ENCODE assay signal across 22 cellular contexts in genomic region chr7:31815796-31816195, GRCh38.
"Had no signal": no experiment of that assay in that cellular context is flagged by ENCODE, and none has a peak within 500 bp of the region (broad histone marks: within the 10 kb centered on the region; RNA-seq: fewer than 3 reads in every experiment).

No MANE protein-coding gene starts in this region.

- H3K27me3 Mint-ChIP-seq: activated naive CD4-positive, alpha-beta T cell treated with anti-CD3 and anti-CD28 coated beads, Interleukin-2, amount 50 U/mL, for 24 hours; T-helper 17 cell had no signal

- H3K4me1 Mint-ChIP-seq: activated naive CD4-positive, alpha-beta T cell treated with anti-CD3 and anti-CD28 coated beads, Interleukin-2, amount 50 U/mL, for 24 hours; nephron; stimulated activated effector memory CD8-positive, alpha-beta T cell treated with anti-CD3 and anti-CD28 coated beads, Interleukin-12 subunit alpha, Interleukin-12 subunit beta, amount 100 ng/mL, for 72 hours; T-helper 17 cell had no signal

- H3K36me3 ChIP-seq: adrenal gland, upper lobe of right lung had no signal

- H3K9me3 Mint-ChIP-seq: nephron had no signal

- H3K4me1 ChIP-seq: adrenal gland, body of pancreas had no signal

- H3K27ac Mint-ChIP-seq: activated naive CD4-positive, alpha-beta T cell treated with anti-CD3 and anti-CD28 coated beads, Interleukin-2, amount 50 U/mL, for 24 hours; nephron; stimulated activated effector memory CD8-positive, alpha-beta T cell treated with anti-CD3 and anti-CD28 coated beads, Interleukin-12 subunit alpha, Interleukin-12 subunit beta, amount 100 ng/mL, for 72 hours; T-helper 17 cell had no signal

- H3K9me3 ChIP-seq: adrenal gland, body of pancreas, upper lobe of right lung had no signal

- ATAC-seq: body of pancreas; left lobe of liver; sciatic nerve; stimulated activated effector memory CD8-positive, alpha-beta T cell treated with anti-CD3 and anti-CD28 coated beads, Interleukin-12 subunit alpha, Interleukin-12 subunit beta, amount 100 ng/mL, for 72 hours; T-helper 17 cell; upper lobe of right lung had no signal

- H3K4me3 ChIP-seq: adrenal gland, body of pancreas, lung, smooth muscle cell, upper lobe of right lung had no signal

- H3K4me3 Mint-ChIP-seq: activated naive CD4-positive, alpha-beta T cell treated with anti-CD3 and anti-CD28 coated beads, Interleukin-2, amount 50 U/mL, for 24 hours; nephron; stimulated activated effector memory CD8-positive, alpha-beta T cell treated with anti-CD3 and anti-CD28 coated beads, Interleukin-12 subunit alpha, Interleukin-12 subunit beta, amount 100 ng/mL, for 72 hours; T-helper 17 cell had no signal

- H3K27ac ChIP-seq: adrenal gland, body of pancreas, upper lobe of right lung, WERI-Rb-1 had no signal

- H3K27me3 ChIP-seq: adrenal gland, body of pancreas, upper lobe of right lung had no signal

- H3K36me3 Mint-ChIP-seq: activated naive CD4-positive, alpha-beta T cell treated with anti-CD3 and anti-CD28 coated beads, Interleukin-2, amount 50 U/mL, for 24 hours; stimulated activated effector memory CD8-positive, alpha-beta T cell treated with anti-CD3 and anti-CD28 coated beads, Interleukin-12 subunit alpha, Interleukin-12 subunit beta, amount 100 ng/mL, for 72 hours had no signal

- DNase-seq: activated CD4-positive, alpha-beta T cell treated with anti-CD3 and anti-CD28 coated beads for 1 hour; activated CD4-positive, alpha-beta T cell treated with anti-CD3 and anti-CD28 coated beads, Interleukin-2, amount 50 U/mL, for 4 hours; activated gamma-delta T cell; adrenal gland; body of pancreas; caudate nucleus; erythroblast; foreskin melanocyte; hypothalamus; kidney; midbrain; stimulated activated CD4-positive, alpha-beta T cell treated with anti-CD3 and anti-CD28 coated beads, Interleukin-4, amount 100 ng/mL, for 24 hours; T-helper 17 cell; upper lobe of right lung; WERI-Rb-1 had no signal

- H3K4me2 ChIP-seq: smooth muscle cell had no signal
